In genomic region chr4:4481394-4482000, GRCh38 we compare ENCODE assay signal across 19 cellular contexts.
A peak's percentile ranks its signal among the peaks of the same experiment; 100 is the strongest.
DNase-seq lines count a peak whose midpoint lies in the region; ATAC-seq and TF ChIP-seq lines count a peak whose summit lies in the region.
"Had no signal": no experiment of that assay in that cellular context is flagged by ENCODE, and none has a peak within 500 bp of the region (broad histone marks: within the 10 kb centered on the region; RNA-seq: fewer than 3 reads in every experiment).

No MANE protein-coding gene starts in this region.

- TF ChIP-seq CTCF in mammary epithelial cell (conservative IDR thresholded peaks at IDR 0.05 in 1 of 2, IDR thresholded peaks at IDR 0.05 in 1 of 2; ENCODE audit: extremely low read depth in 1 of 2, insufficient read depth in 1 of 2, low read depth in 1 of 2, low read length in 2 of 2) (no peak), MCF 10A (IDR thresholded peaks at IDR 0.05; ENCODE audit: unreplicated experiment) (no peak), type B pancreatic cell (conservative IDR thresholded peaks at IDR 0.05) (no peak)

- no peak for ATAC-seq in central memory CD8-positive, alpha-beta T cell (replicated peaks; ENCODE audit: extremely low read depth, poor library complexity, severe bottlenecking)
- ATAC-seq: stimulated activated memory B cell treated with anti-CD40 and anti-IgM and Interleukin-4, amounts not matched to agents 10 μg/mL and 1 μg/mL and 100 μg/mL, for 72 hours had no signal

- no peaks in the 10 kb centered on the region for H3K27me3 Mint-ChIP-seq in MCF 10A (ENCODE audit: insufficient read depth, unreplicated experiment)
- H3K27me3 Mint-ChIP-seq in central memory CD8-positive, alpha-beta T cell, result no peaks in the 10 kb centered on the region
- H3K27me3 Mint-ChIP-seq in type B pancreatic cell, result no peaks in the 10 kb centered on the region
- H3K27me3 Mint-ChIP-seq: activated CD4-positive, alpha-beta T cell treated with anti-CD3 and anti-CD28 coated beads, Interleukin-2, amount 10 ng/mL, durations not matched to agents 24 days and 14 days; stimulated activated memory B cell treated with anti-CD40 and anti-IgM and Interleukin-4, amounts not matched to agents 10 μg/mL and 1 μg/mL and 100 μg/mL, for 72 hours had no signal

- H3K4me1 Mint-ChIP-seq in MCF 10A (ENCODE audit: insufficient read depth, unreplicated experiment) (peaks cover 11% of the 10 kb centered on the region), type B pancreatic cell (ENCODE audit: unreplicated experiment) (peaks cover 43% of the 10 kb centered on the region)
- H3K4me1 Mint-ChIP-seq in central memory CD8-positive, alpha-beta T cell, result peaks cover 27% of the 10 kb centered on the region

- H2AFZ ChIP-seq in mammary epithelial cell (ENCODE audit: low read depth, low read length), result peak overlapping the region; percentile 2
- H2AFZ ChIP-seq: PC-9 had no signal

- H3K4me3 ChIP-seq in mammary epithelial cell (replicated peaks in 1 of 3; ENCODE audit: insufficient read depth in 1 of 3, low read depth in 2 of 3, low read length in 3 of 3), result no peak overlapping the region
- H3K4me3 ChIP-seq: PC-9, prostate gland, transverse colon had no signal

- peaks cover 2% of the 10 kb centered on the region for H3K4me1 ChIP-seq in mammary epithelial cell (ENCODE audit: insufficient read depth, low read length)
- H3K4me1 ChIP-seq: prostate gland had no signal

- dilution Hi-C loops in mammary epithelial cell (cut with HindIII; ENCODE audit: low sequenced_read_pairs), result no loop called here

- DNase-seq in mammary epithelial cell (no peak), MCF 10A (ENCODE audit: unreplicated experiment) (no peak), middle frontal gyrus (ENCODE audit: extremely low spot score, low spot score) (peak; percentile 60), type B pancreatic cell (ENCODE audit: extremely low spot score, unreplicated experiment) (no peak), T-helper 1 cell (no peak), dedifferentiated amniotic fluid mesenchymal stem cell (ENCODE audit: extremely low spot score) (no peak)
- DNase-seq in central memory CD8-positive, alpha-beta T cell (ENCODE audit: low spot score in 2 of 2), result no peak
- no peak for DNase-seq in activated CD4-positive, alpha-beta T cell treated with anti-CD3 and anti-CD28 coated beads, Interleukin-2, amount 50 U/mL, for 48 hours
- DNase-seq: activated CD4-positive, alpha-beta T cell treated with anti-CD3 and anti-CD28 coated beads, Interleukin-2, amount 10 ng/mL, durations not matched to agents 24 days and 14 days; activated naive CD4-positive, alpha-beta T cell treated with anti-CD3 and anti-CD28 coated beads for 36 hours; effector CD4-positive, alpha-beta T cell; H7; KBM-7; PC-9; transverse colon had no signal

- H3K27ac ChIP-seq in mammary epithelial cell (ENCODE audit: insufficient read depth, low read depth, low read length), result no peak overlapping the region
- H3K27ac ChIP-seq: C4-2B, HL-60, PC-9, prostate gland, transverse colon had no signal

- H3K9me3 Mint-ChIP-seq in MCF 10A (ENCODE audit: unreplicated experiment) (no peaks in the 10 kb centered on the region), type B pancreatic cell (no peaks in the 10 kb centered on the region)
- no peaks in the 10 kb centered on the region for H3K9me3 Mint-ChIP-seq in central memory CD8-positive, alpha-beta T cell
- H3K9me3 Mint-ChIP-seq: activated CD4-positive, alpha-beta T cell treated with anti-CD3 and anti-CD28 coated beads, Interleukin-2, amount 10 ng/mL, durations not matched to agents 24 days and 14 days; activated naive CD4-positive, alpha-beta T cell treated with anti-CD3 and anti-CD28 coated beads for 36 hours; stimulated activated memory B cell treated with anti-CD40 and anti-IgM and Interleukin-4, amounts not matched to agents 10 μg/mL and 1 μg/mL and 100 μg/mL, for 72 hours had no signal

- WGBS in mammary epithelial cell (ENCODE audit: low coverage, missing lambda C conversion rate), result 69% methylated on average over 2 of the region's 3 CpGs

- intact Hi-C loops in mammary epithelial cell (cut with micrococcal nuclease), result no loop called here
- intact Hi-C loops in MCF 10A (cut with micrococcal nuclease), result loop anchor here (10.0 kb wide), 1 partner anchor 1313 kb away; no protein-coding TSS in a partner anchor

- POLR2A ChIA-PET in MCF 10A (lab: Yijun Ruan, JAX), result interaction anchor here (0.9 to 1.0 kb wide), 2 partner anchors 9 to 60 kb away, joined by 3 to 5 read pairs; partner anchors contain the start of gene STX18

- in situ Hi-C loops in mammary epithelial cell (cut with MboI; ENCODE audit: low sequenced_read_pairs in 2 of 2), result loop anchor here (10.0 to 25.0 kb wide), 3 partner anchors 381 to 506 kb away; partner anchors contain the start of gene MSX1 (in 1 of the 2)

- CTCF ChIA-PET in mammary epithelial cell (lab: Charles Lee; ENCODE audit: low non-redundant PET) (interaction anchor here (0.6 kb wide), 1 partner anchor 383 kb away, joined by 3 read pairs; no protein-coding TSS in a partner anchor), MCF 10A (lab: Yijun Ruan, JAX) (interaction anchor here (0.5 to 1.6 kb wide), 13 partner anchors 8 to 571 kb away, joined by 3 to 8 read pairs (median 3); no protein-coding TSS in a partner anchor)

- no peak overlapping the region for H3K4me2 ChIP-seq in mammary epithelial cell (ENCODE audit: insufficient read depth, low read depth, low read length)
- H3K4me2 ChIP-seq: PC-9 had no signal

- H3K27ac Mint-ChIP-seq in MCF 10A (ENCODE audit: low read depth, unreplicated experiment) (no peak overlapping the region), type B pancreatic cell (peak overlapping the region; percentile 72)
- peak overlapping the region; percentile 25 for H3K27ac Mint-ChIP-seq in central memory CD8-positive, alpha-beta T cell (ENCODE audit: low read depth)
- H3K27ac Mint-ChIP-seq: activated CD4-positive, alpha-beta T cell treated with anti-CD3 and anti-CD28 coated beads, Interleukin-2, amount 10 ng/mL, durations not matched to agents 24 days and 14 days; activated naive CD4-positive, alpha-beta T cell treated with anti-CD3 and anti-CD28 coated beads for 36 hours; stimulated activated memory B cell treated with anti-CD40 and anti-IgM and Interleukin-4, amounts not matched to agents 10 μg/mL and 1 μg/mL and 100 μg/mL, for 72 hours had no signal

- no peaks in the 10 kb centered on the region for H3K9me3 ChIP-seq in mammary epithelial cell (replicated peaks; ENCODE audit: insufficient read depth, low read length)
- H3K9me3 ChIP-seq: prostate gland, transverse colon had no signal

- H3K27me3 ChIP-seq in mammary epithelial cell (ENCODE audit: insufficient read depth, low read length), result no peaks in the 10 kb centered on the region
- H3K27me3 ChIP-seq: transverse colon had no signal

- H4K20me1 ChIP-seq in mammary epithelial cell (ENCODE audit: insufficient read depth, low read length), result no peaks in the 10 kb centered on the region

- H3K9ac ChIP-seq in mammary epithelial cell (ENCODE audit: insufficient read depth, low read length), result no peak overlapping the region

- BruUV-seq in mammary epithelial cell (replicated peaks; lab: Mats Ljungman, UMichigan) (no TSS peak), MCF 10A (replicated peaks; lab: Mats Ljungman, UMichigan) (no TSS peak)

- H3K79me2 ChIP-seq in mammary epithelial cell (ENCODE audit: insufficient read depth, low read length), result peaks cover 21% of the 10 kb centered on the region

- H3K4me3 Mint-ChIP-seq in MCF 10A (ENCODE audit: unreplicated experiment) (no peak overlapping the region), type B pancreatic cell (peak overlapping the region; percentile 13)
- no peak overlapping the region for H3K4me3 Mint-ChIP-seq in central memory CD8-positive, alpha-beta T cell
- H3K4me3 Mint-ChIP-seq: activated CD4-positive, alpha-beta T cell treated with anti-CD3 and anti-CD28 coated beads, Interleukin-2, amount 10 ng/mL, durations not matched to agents 24 days and 14 days; activated naive CD4-positive, alpha-beta T cell treated with anti-CD3 and anti-CD28 coated beads for 36 hours; stimulated activated memory B cell treated with anti-CD40 and anti-IgM and Interleukin-4, amounts not matched to agents 10 μg/mL and 1 μg/mL and 100 μg/mL, for 72 hours had no signal

- no peaks in the 10 kb centered on the region for H3K36me3 ChIP-seq in mammary epithelial cell (ENCODE audit: insufficient read depth, low read length)
- H3K36me3 ChIP-seq: prostate gland, transverse colon had no signal

- H3K36me3 Mint-ChIP-seq in MCF 10A (ENCODE audit: insufficient read depth, unreplicated experiment), result peaks cover 6% of the 10 kb centered on the region
- peaks cover 3% of the 10 kb centered on the region for H3K36me3 Mint-ChIP-seq in central memory CD8-positive, alpha-beta T cell (ENCODE audit: insufficient read depth)
- no peaks in the 10 kb centered on the region for H3K36me3 Mint-ChIP-seq in type B pancreatic cell
